8 cellular contexts compared by ENCODE assay signal in the genomic region with DNA sequence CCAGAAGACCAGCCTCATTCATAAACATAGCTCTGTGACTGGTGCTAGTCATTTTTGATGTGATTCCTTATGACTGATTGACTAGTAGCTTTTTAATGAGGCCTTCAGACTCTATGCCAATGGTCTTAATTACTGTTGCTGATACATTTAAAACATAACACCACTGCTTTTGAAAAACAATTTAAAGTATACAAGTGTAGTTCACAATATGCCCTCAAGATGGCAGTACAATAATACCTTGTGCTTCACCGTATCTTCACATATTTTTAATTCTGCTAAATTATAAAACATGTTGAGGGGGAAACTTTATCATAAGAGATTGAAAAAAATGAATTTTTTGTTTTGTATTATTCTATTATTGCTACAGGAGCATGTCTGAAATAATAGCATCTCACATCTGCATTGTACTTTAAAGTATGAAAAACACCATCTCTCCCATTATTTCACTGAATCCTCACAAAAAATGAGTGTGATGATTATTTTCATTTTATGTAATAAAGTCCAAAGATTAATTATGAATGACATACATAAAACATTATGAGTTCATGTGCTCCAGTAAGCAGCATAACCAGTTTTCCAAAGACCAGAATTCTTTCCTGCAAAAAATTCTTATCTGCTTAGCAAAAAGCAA. TPM values are rescaled to one million over a fixed set of nuclear protein-coding genes. Genes with fewer than 3 reads are reported as not detected.
DNase-seq lines count a peak whose midpoint lies in the region; ATAC-seq and TF ChIP-seq lines count a peak whose summit lies in the region.

No MANE protein-coding gene starts in this region.

- no peaks in the 10 kb centered on the region for H3K9me3 ChIP-seq in CD4-positive, CD25-positive, alpha-beta regulatory T cell (ENCODE audit: control insufficient read depth in 2 of 2, low read length in 2 of 2)
- H3K9me3 ChIP-seq in smooth muscle cell (replicated peaks; ENCODE audit: low read depth), result no peaks in the 10 kb centered on the region

- peaks cover 16% of the 10 kb centered on the region for H3K27me3 Mint-ChIP-seq in CD4-positive, CD25-positive, alpha-beta regulatory T cell

- H3K9me3 Mint-ChIP-seq in CD4-positive, CD25-positive, alpha-beta regulatory T cell, result no peaks in the 10 kb centered on the region

- no peaks in the 10 kb centered on the region for H3K36me3 ChIP-seq in CD4-positive, CD25-positive, alpha-beta regulatory T cell (ENCODE audit: control insufficient read depth, insufficient read depth, low read length)
- H3K36me3 ChIP-seq in smooth muscle cell (ENCODE audit: low read depth), result no peaks in the 10 kb centered on the region

- H3K4me1 Mint-ChIP-seq in CD4-positive, CD25-positive, alpha-beta regulatory T cell, result peaks cover 0 to 2% (median 0%) of the 10 kb centered on the region in 4 donors

- no peaks in the 10 kb centered on the region for H3K36me3 Mint-ChIP-seq in CD4-positive, CD25-positive, alpha-beta regulatory T cell

- peak overlapping the region; percentile 34 for H2AFZ ChIP-seq in smooth muscle cell (ENCODE audit: low read depth)

- WGBS in smooth muscle cell (ENCODE audit: low lambda C conversion rate), result 6% methylated on average over 1 of the region's 1 CpG

- H3K27ac Mint-ChIP-seq in CD4-positive, CD25-positive, alpha-beta regulatory T cell, result no peak overlapping the region

- peak; percentile 79 for TF ChIP-seq CTCF in smooth muscle cell (IDR thresholded peaks at IDR 0.05; ENCODE audit: borderline replicate concordance, insufficient read depth, poor library complexity, severe bottlenecking)

- peak in 2 of 3 donors; percentile 33 to 52 for DNase-seq in CD4-positive, CD25-positive, alpha-beta regulatory T cell
- DNase-seq in foreskin melanocyte (peak; percentile 44), smooth muscle cell (lab: John Stamatoyannopoulos, UW; ENCODE audit: unreplicated experiment) (no peak), NCI-H1048 (lab: John Stamatoyannopoulos, UW) (no peak), anterior cingulate cortex (lab: John Stamatoyannopoulos, UW) (no peak), epidermal melanocyte (ENCODE audit: insufficient read length, low spot score) (no peak)

- no peak overlapping the region for H3K4me3 Mint-ChIP-seq in CD4-positive, CD25-positive, alpha-beta regulatory T cell

- no peaks in the 10 kb centered on the region for H3K79me2 ChIP-seq in smooth muscle cell (ENCODE audit: low read depth)

- H4K20me1 ChIP-seq in smooth muscle cell (ENCODE audit: low read depth), result no peaks in the 10 kb centered on the region

- no peaks in the 10 kb centered on the region for H3F3A ChIP-seq in smooth muscle cell (ENCODE audit: low read depth)

- H3K4me1 ChIP-seq in CD4-positive, CD25-positive, alpha-beta regulatory T cell (ENCODE audit: control insufficient read depth, insufficient read depth, low read length, poor library complexity, severe bottlenecking), result no peaks in the 10 kb centered on the region
- H3K4me1 ChIP-seq in smooth muscle cell (ENCODE audit: low read depth), result no peaks in the 10 kb centered on the region

- ATAC-seq in CD4-positive, CD25-positive, alpha-beta regulatory T cell (ENCODE audit: low read depth in 2 of 2), result no peak
- ATAC-seq in GM21723 (IDR thresholded peaks at IDR 0.05; ENCODE audit: unreplicated experiment), result peak; percentile 56
- peak; percentile 40; the same call in 1 of the 3 replicates for ATAC-seq in SK-N-SH treated with all-trans-retinoic acid at 6 μM for 48 hours

- no peak overlapping the region for H3K9ac ChIP-seq in smooth muscle cell (ENCODE audit: low read depth)

- H3K27me3 ChIP-seq in CD4-positive, CD25-positive, alpha-beta regulatory T cell (ENCODE audit: control insufficient read depth, insufficient read depth, low read length), result peaks cover 14% of the 10 kb centered on the region
- no peaks in the 10 kb centered on the region for H3K27me3 ChIP-seq in smooth muscle cell (ENCODE audit: low read depth)

- H3K27ac ChIP-seq in CD4-positive, CD25-positive, alpha-beta regulatory T cell (ENCODE audit: insufficient read depth, low read length, poor library complexity, severe bottlenecking), result no peak overlapping the region
- no peak overlapping the region for H3K27ac ChIP-seq in smooth muscle cell (ENCODE audit: low read depth)

- no peak overlapping the region for H3K4me3 ChIP-seq in CD4-positive, CD25-positive, alpha-beta regulatory T cell (ENCODE audit: low read depth, low read length)
- no peak overlapping the region for H3K4me3 ChIP-seq in smooth muscle cell

- H3K4me2 ChIP-seq in smooth muscle cell, result no peak overlapping the region

TF ChIP-seq in SK-N-SH treated with all-trans-retinoic acid at 6 μM for 48 hours, 23 proteins besides CTCF, POLR2A, EP300 and RAD21:
- TF ChIP-seq CSRNP3 (CRISPR knock-in tag; IDR thresholded peaks at IDR 0.05) (no peak), TOX (CRISPR knock-in tag; IDR thresholded peaks at IDR 0.05; ENCODE audit: borderline replicate concordance) (no peak)

RNA-seq across cellular contexts. Expression of gene SHISAL2B, which starts 55.1 kb away (rescaled TPM):
- not detected for total RNA-seq in CD4-positive, CD25-positive, alpha-beta regulatory T cell
- not detected for polyA plus RNA-seq in CD4-positive, CD25-positive, alpha-beta regulatory T cell
- total RNA-seq in smooth muscle cell, result not detected in 2 replicates
- not detected in 2 replicates for polyA plus RNA-seq in smooth muscle cell

Comparison
In these comparisons a context has a peak if more than half of its experiments do, and no peak if none do; other contexts are left out.
1. ATAC-seq: peak in GM21723 (single experiment) and SK-N-SH treated with all-trans-retinoic acid at 6 μM for 48 hours (single experiment); none in CD4-positive, CD25-positive, alpha-beta regulatory T cell (0 of 2).
2. DNase-seq: peak in CD4-positive, CD25-positive, alpha-beta regulatory T cell (2 of 3) and foreskin melanocyte (single experiment); none in smooth muscle cell (single experiment), NCI-H1048 (single experiment), anterior cingulate cortex (0 of 58) and epidermal melanocyte (single experiment).